In genomic region chr10:22656056-22656455, GRCh38 we compare ENCODE assay signal across 12 cellular contexts. TPM values are rescaled to one million over a fixed set of nuclear protein-coding genes. Genes with fewer than 3 reads are reported as not detected.
DNase-seq lines count a peak whose midpoint lies in the region; ATAC-seq and TF ChIP-seq lines count a peak whose summit lies in the region.
"Had no signal": no experiment of that assay in that cellular context is flagged by ENCODE, and none has a peak within 500 bp of the region (broad histone marks: within the 10 kb centered on the region; RNA-seq: fewer than 3 reads in every experiment).

No MANE protein-coding gene starts in this region.

- H2AK5ac ChIP-seq in IMR-90 (ENCODE audit: low read depth, low read length): peak overlapping the region; percentile 94

- peak overlapping the region; percentile 65 for H3K14ac ChIP-seq in IMR-90 (replicated peaks; ENCODE audit: low read depth, low read length)

- H3K4me3 Mint-ChIP-seq in CD4-positive, alpha-beta T cell: peak overlapping the region; percentile 82
- H3K4me3 Mint-ChIP-seq in activated naive CD8-positive, alpha-beta T cell treated with anti-CD3 and anti-CD28 coated beads, Interleukin-2, amount 10 ng/mL, durations not matched to agents 7 days and 5 days: peak overlapping the region; percentile 73
- H3K4me3 Mint-ChIP-seq in nephron: no peak overlapping the region
- H3K4me3 Mint-ChIP-seq in progenitor cell of endocrine pancreas (ENCODE audit: low read depth): no peak overlapping the region

- H3K56ac ChIP-seq in IMR-90 (ENCODE audit: extremely low read depth, insufficient read depth, low read length): no peak overlapping the region

- H4K5ac ChIP-seq in IMR-90 (ENCODE audit: low read depth, low read length): peak overlapping the region; percentile 64

- TF ChIP-seq RAD21 in IMR-90 (IDR thresholded peaks at IDR 0.05; ENCODE audit: low read length): no peak

- peak overlapping the region; percentile 80 for H3K4me2 ChIP-seq in IMR-90 (ENCODE audit: low read depth, low read length)

- WGBS in IMR-90 (ENCODE audit: extremely low coverage in 2 of 2, insufficient read length in 1 of 2), 2 experiments: no CpG with 5 or more reads among the region's 7 CpGs

- no peaks in the 10 kb centered on the region for H3K27me3 ChIP-seq in CD4-positive, alpha-beta T cell (ENCODE audit: control insufficient read depth, insufficient read depth, low read length)
- H3K27me3 ChIP-seq in IMR-90 (ENCODE audit: control insufficient read depth, insufficient read depth, low read length): no peaks in the 10 kb centered on the region
- H3K27me3 ChIP-seq in uterus: no peaks in the 10 kb centered on the region

- no peaks in the 10 kb centered on the region for H3K36me3 ChIP-seq in IMR-90 (ENCODE audit: control insufficient read depth, insufficient read depth, low read length)
- no peaks in the 10 kb centered on the region for H3K36me3 ChIP-seq in uterus

- dilution Hi-C loops in IMR-90 (cut with HindIII; ENCODE audit: low sequenced_read_pairs, unreplicated experiment): no loop called here

- peak overlapping the region; percentile 3 for H3K18ac ChIP-seq in IMR-90 (ENCODE audit: low read depth, low read length)

- 0 out of 2 replicates have a peak overlapping the region, but pooled peaks have one; percentile 0 for H3K23ac ChIP-seq in IMR-90 (ENCODE audit: low read depth, low read length)

- no peaks in the 10 kb centered on the region for H3K27me3 Mint-ChIP-seq in CD4-positive, alpha-beta T cell
- H3K27me3 Mint-ChIP-seq in activated naive CD8-positive, alpha-beta T cell treated with anti-CD3 and anti-CD28 coated beads, Interleukin-2, amount 10 ng/mL, durations not matched to agents 7 days and 5 days: no peaks in the 10 kb centered on the region
- peaks cover 4% of the 10 kb centered on the region for H3K27me3 Mint-ChIP-seq in nephron (ENCODE audit: low read depth)
- no peaks in the 10 kb centered on the region for H3K27me3 Mint-ChIP-seq in progenitor cell of endocrine pancreas

- no TSS peak for BruUV-seq in IMR-90 (replicated peaks; lab: Mats Ljungman, UMichigan)

- H4K20me1 ChIP-seq in IMR-90 (ENCODE audit: insufficient read depth, low read length): no peaks in the 10 kb centered on the region

- intact Hi-C loops in CD4-positive, alpha-beta T cell (cut with DNase I, micrococcal nuclease): no loop called here
- intact Hi-C loops in IMR-90 (cut with micrococcal nuclease): no loop called here
- intact Hi-C loops in uterus (cut with DNase I; ENCODE audit: low total_unique reads): no loop called here

- H3K4me3 ChIP-seq in IMR-90 (ENCODE audit: insufficient read depth, low read depth, low read length) (no peak overlapping the region), uterus (no peak overlapping the region)

- H3K4ac ChIP-seq in IMR-90 (ENCODE audit: low read depth, low read length): peak overlapping the region; percentile 44

- CTCF ChIA-PET in CD4-positive, alpha-beta T cell (lab: Charles Lee): interaction anchor here (0.9 to 2.0 kb wide), 8 partner anchors 11 to 82 kb away, joined by 3 to 10 read pairs (median 5); no protein-coding TSS in a partner anchor
- CTCF ChIA-PET in IMR-90 (lab: Yijun Ruan, JAX): interaction anchor here (0.8 to 1.0 kb wide), 2 partner anchors 25 to 47 kb away, joined by 3 to 5 read pairs; no protein-coding TSS in a partner anchor

- H3K36me3 Mint-ChIP-seq in CD4-positive, alpha-beta T cell (ENCODE audit: low read depth): peaks cover 9% of the 10 kb centered on the region
- H3K36me3 Mint-ChIP-seq in activated naive CD8-positive, alpha-beta T cell treated with anti-CD3 and anti-CD28 coated beads, Interleukin-2, amount 10 ng/mL, durations not matched to agents 7 days and 5 days: peaks cover 27% of the 10 kb centered on the region
- no peaks in the 10 kb centered on the region for H3K36me3 Mint-ChIP-seq in nephron (ENCODE audit: low read depth)
- H3K36me3 Mint-ChIP-seq in progenitor cell of endocrine pancreas (ENCODE audit: insufficient read depth): no peaks in the 10 kb centered on the region

- no peaks in the 10 kb centered on the region for H3K9me3 Mint-ChIP-seq in CD4-positive, alpha-beta T cell
- H3K9me3 Mint-ChIP-seq in activated naive CD8-positive, alpha-beta T cell treated with anti-CD3 and anti-CD28 coated beads, Interleukin-2, amount 10 ng/mL, durations not matched to agents 7 days and 5 days: no peaks in the 10 kb centered on the region
- H3K9me3 Mint-ChIP-seq in nephron: no peaks in the 10 kb centered on the region
- H3K9me3 Mint-ChIP-seq in progenitor cell of endocrine pancreas (ENCODE audit: low read depth): no peaks in the 10 kb centered on the region

- no peak for ATAC-seq in CD4-positive, alpha-beta T cell (ENCODE audit: poor library complexity)
- no peak for ATAC-seq in IMR-90 (ENCODE audit: low read depth)
- ATAC-seq in activated naive CD8-positive, alpha-beta T cell treated with anti-CD3 and anti-CD28 coated beads, Interleukin-2, amount 10 ng/mL, durations not matched to agents 7 days and 5 days (ENCODE audit: low read depth): no peak
- no peak for ATAC-seq in GM19324 (IDR thresholded peaks at IDR 0.05; ENCODE audit: low FRiP score, unreplicated experiment)

- H3K27ac ChIP-seq in CD4-positive, alpha-beta T cell (ENCODE audit: low read depth, low read length): peak overlapping the region; percentile 67
- peak overlapping the region; percentile 18; the same call in 1 of the 2 replicates for H3K27ac ChIP-seq in IMR-90 (ENCODE audit: insufficient read depth, low read length)
- no peak overlapping the region for H3K27ac ChIP-seq in uterus

- peak overlapping the region; percentile 44 for H2AFZ ChIP-seq in IMR-90 (replicated peaks; ENCODE audit: low read length, poor library complexity)

- H3K4me1 ChIP-seq in IMR-90 (ENCODE audit: control insufficient read depth, insufficient read depth, low read length) (peaks cover 12% of the 10 kb centered on the region), uterus (peaks cover 0 to 5% of the 10 kb centered on the region in 2 donors)

- peak overlapping the region; percentile 21 for H2BK120ac ChIP-seq in IMR-90 (ENCODE audit: low read depth, low read length)

- no peak for TF ChIP-seq CTCF in CD4-positive, alpha-beta T cell (IDR thresholded peaks at IDR 0.05)
- TF ChIP-seq CTCF in IMR-90 (conservative IDR thresholded peaks at IDR 0.05; ENCODE audit: low read depth, low read length) (no peak), nephron (IDR thresholded peaks at IDR 0.05; ENCODE audit: unreplicated experiment in 3 of 3) (no peak), uterus (IDR thresholded peaks at IDR 0.05) (no peak), progenitor cell of endocrine pancreas (IDR thresholded peaks at IDR 0.05; ENCODE audit: unreplicated experiment) (no peak)

- TF ChIP-seq POLR2A in IMR-90 (IDR thresholded peaks at IDR 0.05; ENCODE audit: low read depth, low read length) (no peak), uterus (IDR thresholded peaks at IDR 0.05) (no peak)

- no peaks in the 10 kb centered on the region for H3K9me3 ChIP-seq in CD4-positive, alpha-beta T cell (ENCODE audit: control insufficient read depth, low read length)
- no peaks in the 10 kb centered on the region for H3K9me3 ChIP-seq in IMR-90 (ENCODE audit: control insufficient read depth, insufficient read depth, low read length)
- H3K9me3 ChIP-seq in uterus: no peaks in the 10 kb centered on the region

- in situ Hi-C loops in IMR-90 (cut with MboI; ENCODE audit: low sequenced_read_pairs): no loop called here

- peaks cover 41 to 72% of the 10 kb centered on the region in 2 experiments for H3K79me1 ChIP-seq in IMR-90 (ENCODE audit: low read depth in 1 of 2, low read length in 2 of 2)

- peak overlapping the region; percentile 91 for H3K27ac Mint-ChIP-seq in CD4-positive, alpha-beta T cell
- H3K27ac Mint-ChIP-seq in activated naive CD8-positive, alpha-beta T cell treated with anti-CD3 and anti-CD28 coated beads, Interleukin-2, amount 10 ng/mL, durations not matched to agents 7 days and 5 days: peak overlapping the region; percentile 90
- H3K27ac Mint-ChIP-seq in nephron (peak overlapping the region; percentile 37 to 61 (median 44)), progenitor cell of endocrine pancreas (no peak overlapping the region)

- H2BK5ac ChIP-seq in IMR-90 (ENCODE audit: low read depth, low read length, poor library complexity, severe bottlenecking): peak overlapping the region; percentile 46

- POLR2A ChIA-PET in CD4-positive, alpha-beta T cell (lab: Charles Lee): interaction anchor here (0.6 to 10.7 kb wide), 25 partner anchors 9 to 653 kb away, joined by 3 to 157 read pairs (median 5); partner anchors contain the start of genes DNAJC1 and PIP4K2A
- POLR2A ChIA-PET in IMR-90 (lab: Charles Lee; ENCODE audit: unreplicated experiment): no interaction called here
- POLR2A ChIA-PET in activated naive CD8-positive, alpha-beta T cell treated with anti-CD3 and anti-CD28 coated beads, Interleukin-2, amount 10 ng/mL, durations not matched to agents 7 days and 5 days (lab: Charles Lee): interaction anchor here (0.8 to 2.6 kb wide), 9 partner anchors 9 to 58 kb away, joined by 3 to 13 read pairs (median 5); partner anchors contain the start of gene PIP4K2A

- no peak for DNase-seq in CD4-positive, alpha-beta T cell
- DNase-seq in IMR-90 (no peak), uterus (no peak), progenitor cell of endocrine pancreas (ENCODE audit: low spot score, unreplicated experiment) (no peak), inferior parietal cortex (ENCODE audit: extremely low spot score) (no peak)
- DNase-seq in activated naive CD8-positive, alpha-beta T cell treated with anti-CD3 and anti-CD28 coated beads, Interleukin-2, amount 10 ng/mL, durations not matched to agents 7 days and 5 days: no peak
- DNase-seq: cortex of kidney, head of caudate nucleus, NCI-H82, T-helper 9 cell had no signal

- peak overlapping the region; percentile 20 to 64; a peak in 3 of 4 replicates for H4K8ac ChIP-seq in IMR-90 (ENCODE audit: low read depth in 2 of 2, low read length in 2 of 2)

- H4K91ac ChIP-seq in IMR-90 (ENCODE audit: insufficient read depth, low read depth, low read length): peak overlapping the region; percentile 38

- no peak overlapping the region for H2AK9ac ChIP-seq in IMR-90 (replicated peaks; ENCODE audit: low read depth, low read length, poor library complexity)

- peaks cover 18% of the 10 kb centered on the region for H3K9me1 ChIP-seq in IMR-90 (ENCODE audit: insufficient read depth, low read length)

- peaks cover 96% of the 10 kb centered on the region for H3K4me1 Mint-ChIP-seq in CD4-positive, alpha-beta T cell (ENCODE audit: low read depth)
- peaks cover 82% of the 10 kb centered on the region for H3K4me1 Mint-ChIP-seq in activated naive CD8-positive, alpha-beta T cell treated with anti-CD3 and anti-CD28 coated beads, Interleukin-2, amount 10 ng/mL, durations not matched to agents 7 days and 5 days
- H3K4me1 Mint-ChIP-seq in nephron: peaks cover 82% of the 10 kb centered on the region
- H3K4me1 Mint-ChIP-seq in progenitor cell of endocrine pancreas (ENCODE audit: low read depth): peaks cover 18% of the 10 kb centered on the region

- H2BK15ac ChIP-seq in IMR-90 (ENCODE audit: low read depth, low read length): peak overlapping the region; percentile 37; the same call in 2 of the 3 replicates

- H3K9ac ChIP-seq in IMR-90 (ENCODE audit: low read depth, low read length): no peak overlapping the region

- peak overlapping the region; percentile 93 for H2BK20ac ChIP-seq in IMR-90 (ENCODE audit: low read depth, low read length)

RNA-seq across cellular contexts. Expression of gene PIP4K2A, which starts 58.3 kb away (rescaled TPM):
- 10 to 100 TPM; 75.4 to 87.2 TPM for total RNA-seq in CD4-positive, alpha-beta T cell
- total RNA-seq in IMR-90 (2012; rRNA removed) (18.1 and 21.9 TPM in 2 replicates), uterus (10 to 100 TPM; 17.4 to 42.4 (median 22.0) TPM), progenitor cell of endocrine pancreas (22.4 and 26.7 TPM in 2 replicates)
- polyA plus RNA-seq in IMR-90 (2012; rRNA removed): 8.8 and 9.8 TPM in 2 replicates
- polyA plus RNA-seq in IMR-90 (2012; cell fraction: cytosol; rRNA removed): 2.7 and 3.9 TPM in 2 replicates
- 1.3 and 7.1 TPM in 2 replicates for polyA plus RNA-seq in IMR-90 (2012; cell fraction: nucleus; rRNA removed; ENCODE audit: low replicate concordance)
- 100 to 1,000 TPM; 179 to 199 TPM for total RNA-seq in activated naive CD8-positive, alpha-beta T cell treated with anti-CD3 and anti-CD28 coated beads, Interleukin-2, amount 10 ng/mL, durations not matched to agents 7 days and 5 days

Comparison
In these comparisons a context has a peak if more than half of its experiments do, and no peak if none do; other contexts are left out.
1. H3K27ac ChIP-seq: peak in CD4-positive, alpha-beta T cell (single experiment) and IMR-90 (single experiment); none in uterus (0 of 2).
2. H3K4me3 Mint-ChIP-seq: peak in CD4-positive, alpha-beta T cell (single experiment) and activated naive CD8-positive, alpha-beta T cell treated with anti-CD3 and anti-CD28 coated beads, Interleukin-2, amount 10 ng/mL, durations not matched to agents 7 days and 5 days (single experiment); none in nephron (0 of 3) and progenitor cell of endocrine pancreas (single experiment).